Comparison of ENCODE assay signal across 1 cellular context in genomic region chr6:167291623-167292300, GRCh38.
A peak's percentile ranks its signal among the peaks of the same experiment; 100 is the strongest.
TF ChIP-seq lines count a peak whose summit lies in the region.

No MANE protein-coding gene starts in this region.

TF ChIP-seq in HepG2, 621 proteins besides CTCF, POLR2A, EP300 and RAD21 (continued from another document and continues in another):
- peak; percentile 41; the same call in 1 of the 2 replicates for TF ChIP-seq GMEB1 (CRISPR knock-in tag; IDR thresholded peaks at IDR 0.05; ENCODE audit: borderline replicate concordance)
- TF ChIP-seq HMGA1 (CRISPR knock-in tag; conservative IDR thresholded peaks at IDR 0.05), result no peak
- no peak for TF ChIP-seq SNRNP70 (IDR thresholded peaks at IDR 0.05; ENCODE audit: low read depth, low read length)
- TF ChIP-seq ZNF619 (CRISPR knock-in tag; IDR thresholded peaks at IDR 0.05), result no peak
- 0 out of 2 replicates have a peak, but pooled peaks have one; percentile 24 for TF ChIP-seq ZNF280D (CRISPR knock-in tag; IDR thresholded peaks at IDR 0.05)
- TF ChIP-seq ZC3H13 (CRISPR knock-in tag; IDR thresholded peaks at IDR 0.05), result no peak
- no peak; the same call in 1 of the 2 replicates for TF ChIP-seq ZBTB44 (CRISPR knock-in tag; IDR thresholded peaks at IDR 0.05)
- no peak for TF ChIP-seq NCOA5 (CRISPR knock-in tag; IDR thresholded peaks at IDR 0.05)
- no peak for TF ChIP-seq ZNF552 (CRISPR knock-in tag; IDR thresholded peaks at IDR 0.05; ENCODE audit: borderline replicate concordance)
- no peak for TF ChIP-seq USF2 (IDR thresholded peaks at IDR 0.05; ENCODE audit: low read depth, low read length)
- TF ChIP-seq USF2 (CRISPR knock-in tag; IDR thresholded peaks at IDR 0.05; ENCODE audit: borderline replicate concordance), result no peak
- TF ChIP-seq ZNF644 (CRISPR knock-in tag; IDR thresholded peaks at IDR 0.05; ENCODE audit: low read depth), result no peak
- peak; percentile 88 for TF ChIP-seq HDAC1 (CRISPR knock-in tag; IDR thresholded peaks at IDR 0.05)
- TF ChIP-seq ZNF275 (CRISPR knock-in tag; IDR thresholded peaks at IDR 0.05; ENCODE audit: borderline replicate concordance), result no peak
- TF ChIP-seq NCOA1 (CRISPR knock-in tag; IDR thresholded peaks at IDR 0.05), result no peak
- no peak for TF ChIP-seq ZSCAN20 (CRISPR knock-in tag; IDR thresholded peaks at IDR 0.05; ENCODE audit: borderline replicate concordance)
- TF ChIP-seq AHR (CRISPR knock-in tag; IDR thresholded peaks at IDR 0.05), result no peak
- TF ChIP-seq ZBTB14 (CRISPR knock-in tag; IDR thresholded peaks at IDR 0.05), result no peak
- TF ChIP-seq MIER2 (CRISPR knock-in tag; IDR thresholded peaks at IDR 0.05), result no peak; the same call in 1 of the 2 replicates
- TF ChIP-seq JUND (CRISPR knock-in tag; IDR thresholded peaks at IDR 0.05), result no peak
- TF ChIP-seq SRSF9 (IDR thresholded peaks at IDR 0.05; ENCODE audit: borderline replicate concordance, insufficient read depth, low read depth, low read length, poor library complexity, severe bottlenecking), result no peak
- TF ChIP-seq DBP (CRISPR knock-in tag; IDR thresholded peaks at IDR 0.05; ENCODE audit: not compliant biosample characterization), result no peak
- 0 out of 2 replicates have a peak, but pooled peaks have one; percentile 34 for TF ChIP-seq STAT5B (CRISPR knock-in tag; IDR thresholded peaks at IDR 0.05)
- no peak for TF ChIP-seq GLI4 (CRISPR knock-in tag; IDR thresholded peaks at IDR 0.05; ENCODE audit: borderline replicate concordance)
- no peak for TF ChIP-seq NKX3-1 (CRISPR knock-in tag; IDR thresholded peaks at IDR 0.05)
- TF ChIP-seq PAX8 (CRISPR knock-in tag; IDR thresholded peaks at IDR 0.05; ENCODE audit: borderline replicate concordance), result no peak
- no peak for TF ChIP-seq KLF15 (CRISPR knock-in tag; IDR thresholded peaks at IDR 0.05; ENCODE audit: borderline replicate concordance)
- TF ChIP-seq MEIS1 (CRISPR knock-in tag; IDR thresholded peaks at IDR 0.05; ENCODE audit: borderline replicate concordance), result no peak; the same call in 1 of the 2 replicates
- TF ChIP-seq POGK (CRISPR knock-in tag; conservative IDR thresholded peaks at IDR 0.05), result no peak
- TF ChIP-seq CENPBD1 (CRISPR knock-in tag; IDR thresholded peaks at IDR 0.05; ENCODE audit: borderline replicate concordance, low read depth), result no peak
- TF ChIP-seq ARHGAP35 (CRISPR knock-in tag; IDR thresholded peaks at IDR 0.05; ENCODE audit: borderline replicate concordance), result 0 out of 2 replicates have a peak, but pooled peaks have one; percentile 73
- TF ChIP-seq SSRP1 (CRISPR knock-in tag; IDR thresholded peaks at IDR 0.05), result no peak
- TF ChIP-seq TGIF2 (CRISPR knock-in tag; IDR thresholded peaks at IDR 0.05), result no peak
- TF ChIP-seq TOPORS (CRISPR knock-in tag; IDR thresholded peaks at IDR 0.05), result no peak
- TF ChIP-seq FOSL2 (CRISPR knock-in tag; IDR thresholded peaks at IDR 0.05), result peak; percentile 69; the same call in 1 of the 2 replicates
- no peak for TF ChIP-seq ZNF710 (CRISPR knock-in tag; IDR thresholded peaks at IDR 0.05; ENCODE audit: borderline replicate concordance)
- TF ChIP-seq HMG20A (CRISPR knock-in tag; IDR thresholded peaks at IDR 0.05; ENCODE audit: borderline replicate concordance), result 0 out of 2 replicates have a peak, but pooled peaks have one; percentile 45
- TF ChIP-seq SMARCC2 (IDR thresholded peaks at IDR 0.05), result no peak
- TF ChIP-seq ZNF563 (CRISPR knock-in tag; IDR thresholded peaks at IDR 0.05), result no peak
- TF ChIP-seq ZNF496 (CRISPR knock-in tag; IDR thresholded peaks at IDR 0.05; ENCODE audit: insufficient replicate concordance), result no peak
- TF ChIP-seq ZNF747 (CRISPR knock-in tag; IDR thresholded peaks at IDR 0.05; ENCODE audit: borderline replicate concordance), result 0 out of 2 replicates have a peak, but pooled peaks have one; percentile 7
- no peak; the same call in 1 of the 2 replicates for TF ChIP-seq THRA (CRISPR knock-in tag; IDR thresholded peaks at IDR 0.05; ENCODE audit: borderline replicate concordance)
- no peak for TF ChIP-seq ZSCAN30 (CRISPR knock-in tag; IDR thresholded peaks at IDR 0.05)
- TF ChIP-seq NFIB (CRISPR knock-in tag; IDR thresholded peaks at IDR 0.05; ENCODE audit: borderline replicate concordance), result no peak
- TF ChIP-seq ZBTB8A (CRISPR knock-in tag; IDR thresholded peaks at IDR 0.05; ENCODE audit: borderline replicate concordance, low read depth), result no peak
- no peak for TF ChIP-seq HOXD1 (CRISPR knock-in tag; IDR thresholded peaks at IDR 0.05)
- TF ChIP-seq EHMT2 (IDR thresholded peaks at IDR 0.05; ENCODE audit: borderline replicate concordance, low read depth, low read length), result no peak; the same call in 1 of the 2 replicates
- TF ChIP-seq TCF7L2 (IDR thresholded peaks at IDR 0.05; ENCODE audit: low read depth, low read length), result peak; percentile 13; the same call in 1 of the 2 replicates
